In genomic region chr1:161389691-161390558, GRCh38 we compare ENCODE assay signal across 8 cellular contexts. TPM values are rescaled to one million over a fixed set of nuclear protein-coding genes. Genes with fewer than 3 reads are reported as not detected.
A peak's percentile ranks its signal among the peaks of the same experiment; 100 is the strongest.
DNase-seq lines count a peak whose midpoint lies in the region; ATAC-seq, FAIRE-seq and TF ChIP-seq lines count a peak whose summit lies in the region.

No MANE protein-coding gene starts in this region.

- peak overlapping the region; percentile 89 for H3K4me3 ChIP-seq in BE2C (ENCODE audit: low read depth, low read length)

- ATAC-seq in HG03439 (IDR thresholded peaks at IDR 0.05; ENCODE audit: unreplicated experiment), result peak; percentile 70

- no peaks in the 10 kb centered on the region for H3K9me3 ChIP-seq in BE2C

- peak; percentile 98 for DNase-seq in BE2C
- DNase-seq in GM19239 (ENCODE audit: insufficient read length, low spot score), result peak; percentile 76
- DNase-seq in NCI-H510A (lab: John Stamatoyannopoulos, UW), result peak; percentile 89
- peak; percentile 93 for DNase-seq in activated CD4-positive, alpha-beta T cell treated with anti-CD3 and anti-CD28 coated beads for 1 hour
- DNase-seq in cerebellum (ENCODE audit: low spot score), result peak; percentile 99
- DNase-seq in kidney glomerular epithelial cell (lab: John Stamatoyannopoulos, UW), result peak; percentile 98
- DNase-seq in stimulated activated CD4-positive, alpha-beta T cell treated with anti-CD3 and anti-CD28 coated beads, Interleukin-15, amount 100 ng/mL, for 24 hours, result peak; percentile 94

- no peaks in the 10 kb centered on the region for H3K27me3 ChIP-seq in BE2C

- no peaks in the 10 kb centered on the region; the same call in 1 of the 2 replicates for H3K36me3 ChIP-seq in BE2C

- peak; percentile 89 for FAIRE-seq in GM19239 (lab: Jason Lieb, UNC)

- H3K4me1 ChIP-seq in BE2C, result no peaks in the 10 kb centered on the region

- TF ChIP-seq CTCF in BE2C (IDR thresholded peaks at IDR 0.05; ENCODE audit: low read depth, low read length), result no peak

RNA-seq across cellular contexts. Expression of gene CFAP126, which starts 22.2 kb away (rescaled TPM):
- polyA plus RNA-seq in BE2C (2012; ENCODE audit: insufficient read depth, insufficient read length, low read depth), result 1.7 TPM
- 1.4 TPM for total RNA-seq in cerebellum

Comparison
In these comparisons a context has a peak if more than half of its experiments do, and no peak if none do; other contexts are left out.
1. Peak in every context shown above with its lines: DNase-seq, ATAC-seq and H3K4me3 ChIP-seq.